28 cellular contexts compared by ENCODE assay signal in genomic region chr12:25819713-25820112, GRCh38.
"Had no signal": no experiment of that assay in that cellular context is flagged by ENCODE, and none has a peak within 500 bp of the region (broad histone marks: within the 10 kb centered on the region; RNA-seq: fewer than 3 reads in every experiment).

No MANE protein-coding gene starts in this region.

- H3K4me1 ChIP-seq: body of pancreas had no signal

- DNase-seq: activated CD4-positive, alpha-beta T cell treated with anti-CD3 and anti-CD28 coated beads for 48 hours; activated CD4-positive, alpha-beta T cell treated with anti-CD3 and anti-CD28 coated beads, Interleukin-2, amount 50 U/mL, for 4 hours; activated CD4-positive, CD25-positive, alpha-beta regulatory T cell treated with anti-CD3 and anti-CD28 coated beads, Interleukin-2, amount 50 U/mL, for 72 hours; activated CD8-positive, alpha-beta memory T cell treated with anti-CD3 and anti-CD28 coated beads, Interleukin-2, amount 50 U/mL, for 48 hours; activated CD8-positive, alpha-beta T cell treated with anti-CD3 and anti-CD28 coated beads, Interleukin-2, amount 10 ng/mL, durations not matched to agents 7 days and 5 days; activated naive CD4-positive, alpha-beta T cell treated with anti-CD3 and anti-CD28 coated beads, Interleukin-2, amount 50 U/mL, for 16 hours; activated T-cell treated with anti-CD3 and anti-CD28 coated beads, Interleukin-2, amount 50 U/mL, for 1 hour; aorta; body of pancreas; MG63; MV-4-11; NCI-H1092 treated with DMSO at 0.1 percent for 48 hours; NCI-H1436 treated with DMSO at 0.1 percent for 48 hours; NCI-H187; NCI-H2081; NCI-H2171; NCI-H2227 treated with DMSO at 0.1 percent for 48 hours; NCI-H446 treated with DMSO at 0.1 percent for 48 hours; NCI-H524 treated with DMSO at 0.1 percent for 48 hours; NK-92 treated with Interleukin-12 subunit alpha and Interleukin-12 subunit beta, amount 100 ng/mL, for 24 hours; OCI-M1; RPMI8226; T-cell; T-helper 2 cell had no signal

- ATAC-seq: activated CD8-positive, alpha-beta T cell treated with anti-CD3 and anti-CD28 coated beads, Interleukin-2, amount 10 ng/mL, durations not matched to agents 7 days and 5 days; body of pancreas; Panc1; Right ventricle myocardium inferior; T-cell had no signal

- H3K9me3 ChIP-seq: body of pancreas, MG63 had no signal

- H3K27ac ChIP-seq: body of pancreas, SK-N-MC had no signal

- H3K36me3 ChIP-seq: MG63 had no signal

- FAIRE-seq: bronchial epithelial cell had no signal

- H3K4me3 ChIP-seq: body of pancreas, MG63, SK-N-MC had no signal

- H3K27me3 ChIP-seq: body of pancreas, MG63 had no signal
